Comparison of ENCODE assay signal across 19 cellular contexts in genomic region chr12:4956054-4956453, GRCh38. TPM values are rescaled to one million over a fixed set of nuclear protein-coding genes. Genes with fewer than 3 reads are reported as not detected.
DNase-seq lines count a peak whose midpoint lies in the region; ATAC-seq, FAIRE-seq and TF ChIP-seq lines count a peak whose summit lies in the region.
"Had no signal": no experiment of that assay in that cellular context is flagged by ENCODE, and none has a peak within 500 bp of the region (broad histone marks: within the 10 kb centered on the region; RNA-seq: fewer than 3 reads in every experiment).

No MANE protein-coding gene starts in this region.

- peak overlapping the region; percentile 4 for H3K27ac ChIP-seq in astrocyte (ENCODE audit: low read depth, low read length)
- no peak overlapping the region for H3K27ac ChIP-seq in tibial nerve
- no peak overlapping the region for H3K27ac ChIP-seq in pancreas

- FAIRE-seq in astrocyte (lab: Jason Lieb, UNC) (peak; percentile 5), pancreas (lab: Jason Lieb, UNC) (no peak)
- FAIRE-seq: H1 had no signal

- H3K4me2 ChIP-seq in astrocyte (ENCODE audit: low read length), result peak overlapping the region; percentile 20

- DNase-seq in EH (ENCODE audit: low read depth) (peak; percentile 11), astrocyte (ENCODE audit: low read depth) (peak; percentile 60), fibroblast of mammary gland (ENCODE audit: low read depth) (peak; percentile 11), osteocyte (ENCODE audit: extremely low spot score, unreplicated experiment) (no peak), tibial nerve (ENCODE audit: low spot score in 2 of 2) (no peak), pancreas (no peak), left ventricle myocardium superior (no peak)
- DNase-seq: CD8-positive, alpha-beta T cell; DND-41; HFFc6; IMR-90; Kasumi-1; NCI-H1417; NCI-H2029 treated with DMSO at 0.1 percent for 48 hours; NCI-H510A treated with DMSO at 0.1 percent for 48 hours; SHP77 treated with DMSO at 0.1 percent for 48 hours had no signal

- ATAC-seq in HG03439 (IDR thresholded peaks at IDR 0.05; ENCODE audit: unreplicated experiment) (no peak), pancreas (no peak), left ventricle myocardium superior (no peak)
- ATAC-seq: CD8-positive, alpha-beta T cell had no signal

- H4K20me1 ChIP-seq in astrocyte (ENCODE audit: insufficient read depth, low read length), result no peaks in the 10 kb centered on the region

- H3K9me3 ChIP-seq in astrocyte (ENCODE audit: insufficient read depth, low read depth, low read length), result no peaks in the 10 kb centered on the region
- H3K9me3 ChIP-seq in tibial nerve, result no peaks in the 10 kb centered on the region
- no peaks in the 10 kb centered on the region for H3K9me3 ChIP-seq in pancreas

- H3K4me3 Mint-ChIP-seq in astrocyte (ENCODE audit: unreplicated experiment), result no peak overlapping the region
- H3K4me3 Mint-ChIP-seq in osteocyte (ENCODE audit: unreplicated experiment), result no peak overlapping the region
- H3K4me3 Mint-ChIP-seq: CD8-positive, alpha-beta T cell; HFFc6 had no signal

- H3K4me1 ChIP-seq in astrocyte (ENCODE audit: insufficient read depth, low read length) (peaks cover 27% of the 10 kb centered on the region), tibial nerve (no peaks in the 10 kb centered on the region), pancreas (no peaks in the 10 kb centered on the region)

- TF ChIP-seq POLR2A in tibial nerve (IDR thresholded peaks at IDR 0.05), result no peak

- H3K4me1 Mint-ChIP-seq in astrocyte (ENCODE audit: low read depth, unreplicated experiment), result peaks cover 33% of the 10 kb centered on the region
- H3K4me1 Mint-ChIP-seq in osteocyte (ENCODE audit: unreplicated experiment), result peaks cover 29% of the 10 kb centered on the region

- H3K27me3 ChIP-seq in astrocyte (ENCODE audit: insufficient read depth, low read length) (no peaks in the 10 kb centered on the region), tibial nerve (peaks cover 0 to 10% of the 10 kb centered on the region in 2 donors), pancreas (peaks cover 0 to 2% (median 0%) of the 10 kb centered on the region in 4 donors)

- no peaks in the 10 kb centered on the region for H3K79me2 ChIP-seq in astrocyte (ENCODE audit: insufficient read depth, low read length)

- H3K9me3 Mint-ChIP-seq in astrocyte (ENCODE audit: unreplicated experiment), result peaks cover 5% of the 10 kb centered on the region
- H3K9me3 Mint-ChIP-seq in osteocyte (ENCODE audit: unreplicated experiment), result no peaks in the 10 kb centered on the region
- H3K9me3 Mint-ChIP-seq: CD8-positive, alpha-beta T cell; HFFc6 had no signal

- no peak overlapping the region for H2AFZ ChIP-seq in astrocyte (ENCODE audit: low read depth, low read length)

- TF ChIP-seq CTCF in astrocyte (IDR thresholded peaks at IDR 0.05; ENCODE audit: insufficient read depth, low read depth, low read length) (no peak), fibroblast of mammary gland (conservative IDR thresholded peaks at IDR 0.05; ENCODE audit: control insufficient read depth, insufficient read depth, low read depth, low read length) (no peak), osteocyte (IDR thresholded peaks at IDR 0.05) (no peak), tibial nerve (IDR thresholded peaks at IDR 0.05) (no peak), pancreas (IDR thresholded peaks at IDR 0.05) (no peak)

- H3K27ac Mint-ChIP-seq in astrocyte (ENCODE audit: unreplicated experiment) (peak overlapping the region; percentile 22), osteocyte (ENCODE audit: unreplicated experiment) (peak overlapping the region; percentile 33)
- H3K27ac Mint-ChIP-seq: CD8-positive, alpha-beta T cell; HFFc6 had no signal

- intact Hi-C loops in pancreas (cut with DNase I), result no loop called here
- intact Hi-C loops in left ventricle myocardium superior (cut with micrococcal nuclease), result no loop called here

- no peak for TF ChIP-seq EP300 in tibial nerve (IDR thresholded peaks at IDR 0.05)

- H3K36me3 ChIP-seq in astrocyte (ENCODE audit: insufficient read depth, low read length), result no peaks in the 10 kb centered on the region
- H3K36me3 ChIP-seq in tibial nerve, result no peaks in the 10 kb centered on the region
- no peaks in the 10 kb centered on the region for H3K36me3 ChIP-seq in pancreas

- WGBS in tibial nerve, 2 donors, result 8 to 13% methylated on average over 2 of the region's 2 CpGs
- 15 to 20% methylated on average over 2 of the region's 2 CpGs for WGBS in pancreas, 2 donors

- H3K4me3 ChIP-seq in astrocyte (ENCODE audit: insufficient read depth, low read depth, low read length) (no peak overlapping the region), fibroblast of mammary gland (ENCODE audit: control insufficient read depth, low read depth, low read length) (no peak overlapping the region), tibial nerve (no peak overlapping the region), pancreas (no peak overlapping the region)

- H3K27me3 Mint-ChIP-seq in astrocyte (ENCODE audit: low read depth, unreplicated experiment), result peaks cover 22% of the 10 kb centered on the region
- peaks cover 22% of the 10 kb centered on the region for H3K27me3 Mint-ChIP-seq in osteocyte (ENCODE audit: unreplicated experiment)

- H3K9ac ChIP-seq in astrocyte (ENCODE audit: low read length), result no peak overlapping the region

- H3K36me3 Mint-ChIP-seq in astrocyte (ENCODE audit: low read depth, unreplicated experiment), result no peaks in the 10 kb centered on the region
- no peaks in the 10 kb centered on the region for H3K36me3 Mint-ChIP-seq in osteocyte (ENCODE audit: unreplicated experiment)
- H3K36me3 Mint-ChIP-seq: CD8-positive, alpha-beta T cell had no signal

RNA-seq across cellular contexts. Expression of gene KCNA1, which starts 46.3 kb away (rescaled TPM):
- total RNA-seq in astrocyte (0.27 and 0.60 TPM in 2 replicates), osteocyte (0.31 and 0.40 TPM in 2 replicates), tibial nerve (10 to 100 TPM in 1 of 4 donors, 1 to 10 TPM in 3; 1.2 to 12.8 (median 4.8) TPM), pancreas (not detected), left ventricle myocardium superior (not detected)
- under 1 TPM in 1 of 2 donors, not detected in 1; 0.19 TPM for polyA plus RNA-seq in pancreas
- total RNA-seq: A673; CD8-positive, alpha-beta T cell; HFFc6; IMR-90 had no signal
- polyA plus RNA-seq: IMR-90 had no signal

Comparison
In these comparisons a context has a peak if more than half of its experiments do, and no peak if none do; other contexts are left out.
1. DNase-seq: peak in EH (single experiment), astrocyte (single experiment) and fibroblast of mammary gland (single experiment); none in osteocyte (single experiment), tibial nerve (0 of 2), pancreas (0 of 6) and left ventricle myocardium superior (single experiment).